21 cellular contexts compared by ENCODE assay signal in genomic region chr4:53932784-53933183, GRCh38.
A peak's percentile ranks its signal among the peaks of the same experiment; 100 is the strongest.
DNase-seq lines count a peak whose midpoint lies in the region; ATAC-seq, FAIRE-seq and TF ChIP-seq lines count a peak whose summit lies in the region.
"Had no signal": no experiment of that assay in that cellular context is flagged by ENCODE, and none has a peak within 500 bp of the region (broad histone marks: within the 10 kb centered on the region; RNA-seq: fewer than 3 reads in every experiment).

No MANE protein-coding gene starts in this region.

- H3K27me3 ChIP-seq in MG63 (no peaks in the 10 kb centered on the region), bronchial epithelial cell (ENCODE audit: control insufficient read depth, insufficient read depth, low read length) (no peaks in the 10 kb centered on the region)
- H3K27me3 ChIP-seq: adrenal gland had no signal

- TF ChIP-seq CTCF in AG10803 (conservative IDR thresholded peaks at IDR 0.05; ENCODE audit: low read length) (no peak), bronchial epithelial cell (IDR thresholded peaks at IDR 0.05; ENCODE audit: insufficient read depth, low read length, severe bottlenecking) (no peak), nephron (IDR thresholded peaks at IDR 0.05; ENCODE audit: unreplicated experiment in 3 of 3) (no peak), WTC11 (IDR thresholded peaks at IDR 0.05) (no peak)

- H3K4me3 ChIP-seq in AG10803 (ENCODE audit: low read length), result no peak overlapping the region
- H3K4me3 ChIP-seq in MG63, result no peak overlapping the region
- H3K4me3 ChIP-seq in bronchial epithelial cell (ENCODE audit: low read depth, low read length), result no peak overlapping the region
- H3K4me3 ChIP-seq: adrenal gland, lower lobe of right lung had no signal

- FAIRE-seq in bronchial epithelial cell (lab: Jason Lieb, UNC), result peak; percentile 58
- FAIRE-seq: HepG2, RCC 7860 had no signal

- peaks cover 9% of the 10 kb centered on the region for H3K9me3 Mint-ChIP-seq in nephron
- H3K9me3 Mint-ChIP-seq in WTC11, result 0 out of 2 replicates have a peak, but pooled peaks cover 4% of the 10 kb centered on the region
- H3K9me3 Mint-ChIP-seq: T-cell had no signal

- no peak overlapping the region for H3K4me3 Mint-ChIP-seq in nephron
- H3K4me3 Mint-ChIP-seq in WTC11, result no peak overlapping the region
- H3K4me3 Mint-ChIP-seq: T-cell had no signal

- H3K27me3 Mint-ChIP-seq in nephron (ENCODE audit: low read depth) (peaks cover 8% of the 10 kb centered on the region), WTC11 (ENCODE audit: low read depth) (no peaks in the 10 kb centered on the region)

- H3K27ac Mint-ChIP-seq in nephron (peak overlapping the region in 2 of 3 experiments; percentile 71 to 77), WTC11 (no peak overlapping the region)
- H3K27ac Mint-ChIP-seq: T-cell had no signal

- no peaks in the 10 kb centered on the region for H3K36me3 Mint-ChIP-seq in nephron (ENCODE audit: low read depth)
- no peaks in the 10 kb centered on the region for H3K36me3 Mint-ChIP-seq in WTC11

- H3K9me3 ChIP-seq in MG63, result peaks cover 15% of the 10 kb centered on the region
- H3K9me3 ChIP-seq: adrenal gland, lower lobe of right lung had no signal

- peaks cover 12% of the 10 kb centered on the region for H3K4me1 Mint-ChIP-seq in nephron
- no peaks in the 10 kb centered on the region for H3K4me1 Mint-ChIP-seq in WTC11
- H3K4me1 Mint-ChIP-seq: T-cell had no signal

- peak; percentile 94 for DNase-seq in AG10803 (ENCODE audit: low read depth)
- DNase-seq in MG63, result peak; percentile 100
- DNase-seq in bronchial epithelial cell (ENCODE audit: low read depth), result no peak
- DNase-seq in stimulated activated CD8-positive, alpha-beta memory T cell treated with anti-CD3 and anti-CD28 coated beads, Interleukin-4, amount 100 ng/mL, for 48 hours, result no peak
- DNase-seq in Kasumi-1 (lab: John Stamatoyannopoulos, UW), result no peak
- DNase-seq in WTC11 (ENCODE audit: low spot score), result no peak
- DNase-seq: adrenal gland, C1 segment of cervical spinal cord, DMS79, foreskin melanocyte, GOT3, lower lobe of right lung, NCI-H1092, NCI-H774, substantia nigra, T-cell, WERI-Rb-1 had no signal

- H3K36me3 ChIP-seq in MG63, result no peaks in the 10 kb centered on the region
- no peaks in the 10 kb centered on the region for H3K36me3 ChIP-seq in bronchial epithelial cell (ENCODE audit: control insufficient read depth, insufficient read depth, low read length)
- H3K36me3 ChIP-seq: adrenal gland, lower lobe of right lung, WERI-Rb-1 had no signal

- CTCF ChIA-PET in WTC11 (lab: Charles Lee), result interaction anchor here (1.1 to 3.0 kb wide), 2 partner anchors 286 to 301 kb away, joined by 3 to 12 read pairs; no protein-coding TSS in a partner anchor

- ATAC-seq in WTC11, result no peak
- no peak for ATAC-seq in HG03095 (IDR thresholded peaks at IDR 0.05; ENCODE audit: unreplicated experiment)
- ATAC-seq: HepG2, lower lobe of right lung, T-cell had no signal

- POLR2A ChIA-PET in WTC11 (lab: Charles Lee), result no interaction called here

TF ChIP-seq in WTC11, 78 proteins besides CTCF, POLR2A, EP300 and RAD21:
- TF ChIP-seq CBFB (CRISPR knock-in tag; IDR thresholded peaks at IDR 0.05; ENCODE audit: low read depth) (no peak), OVOL2 (CRISPR knock-in tag; IDR thresholded peaks at IDR 0.05; ENCODE audit: borderline replicate concordance) (no peak)

Comparison
In these comparisons a context has a peak if more than half of its experiments do, and no peak if none do; other contexts are left out.
1. DNase-seq: peak in AG10803 (single experiment) and MG63 (single experiment); none in bronchial epithelial cell (single experiment), stimulated activated CD8-positive, alpha-beta memory T cell treated with anti-CD3 and anti-CD28 coated beads, Interleukin-4, amount 100 ng/mL, for 48 hours (single experiment), Kasumi-1 (0 of 2) and WTC11 (single experiment).